8 cellular contexts compared by ENCODE assay signal in the genomic region with DNA sequence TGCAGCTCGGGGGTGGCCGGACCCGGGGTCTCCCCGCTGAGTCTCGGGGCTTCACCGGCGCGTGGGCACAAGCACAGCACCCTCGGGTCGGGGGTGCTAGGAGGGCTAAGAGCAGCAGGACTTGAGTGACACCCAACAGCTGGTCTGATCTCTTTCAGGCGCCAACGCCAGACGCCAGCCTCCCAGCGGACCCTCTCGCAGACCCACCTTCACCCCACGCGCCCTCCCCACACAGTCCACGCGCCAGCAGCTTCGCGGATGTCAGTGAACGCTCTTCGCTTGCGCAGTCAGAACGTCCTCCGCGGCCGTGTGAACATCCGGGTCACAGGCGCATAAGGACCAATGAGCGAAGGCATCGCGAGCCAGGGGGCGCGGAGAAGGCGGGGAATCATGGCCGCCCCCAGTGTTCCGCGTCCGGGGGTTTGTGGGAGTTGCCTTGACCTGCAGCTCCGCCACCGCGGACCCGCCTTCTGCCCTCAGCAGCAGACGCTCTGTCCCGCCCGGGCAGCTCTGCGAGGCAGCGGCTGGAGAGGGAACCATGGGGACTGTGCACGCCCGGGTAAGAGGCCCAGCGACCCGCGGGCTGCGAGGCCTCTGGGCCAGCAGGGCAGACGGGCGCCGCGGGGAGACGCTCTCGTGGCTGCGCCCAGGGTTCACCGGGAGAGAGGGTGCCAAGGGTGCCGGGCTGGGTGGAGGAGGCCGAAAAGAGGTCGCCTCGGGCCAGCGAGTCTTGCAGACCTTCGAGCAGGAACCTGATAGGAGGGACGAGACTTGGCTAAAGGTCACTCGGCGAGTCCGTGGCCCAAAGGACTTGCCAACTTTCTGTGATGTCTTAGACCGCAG. TPM values are rescaled to one million over a fixed set of nuclear protein-coding genes. Genes with fewer than 3 reads are reported as not detected.
DNase-seq lines count a peak whose midpoint lies in the region; ATAC-seq, FAIRE-seq and TF ChIP-seq lines count a peak whose summit lies in the region.

Gene SAMM50, plus strand, starts transcription at position 403 of the 843 bp plus-strand sequence. Its CDS starts 136 bp downstream, at position 539.

- FAIRE-seq in GM12891 (lab: Jason Lieb, UNC), result peak; percentile 99

- ATAC-seq in HG02798 (IDR thresholded peaks at IDR 0.05; ENCODE audit: poor library complexity, unreplicated experiment) (peak; percentile 97), T-helper 17 cell (peak; percentile 97)

- no peaks in the 10 kb centered on the region for H3K9me3 ChIP-seq in T-helper 17 cell (ENCODE audit: control insufficient read depth, low read length, poor library complexity, severe bottlenecking)
- no peaks in the 10 kb centered on the region for H3K9me3 ChIP-seq in left ventricle myocardium inferior (replicated peaks)
- H3K9me3 ChIP-seq in prostate gland, result no peaks in the 10 kb centered on the region

- H3K4me1 ChIP-seq in left ventricle myocardium inferior (peaks cover 41% of the 10 kb centered on the region), prostate gland (replicated peaks) (peaks cover 11% of the 10 kb centered on the region), urinary bladder (ENCODE audit: insufficient read depth) (peaks cover 4% of the 10 kb centered on the region)

- TF ChIP-seq POLR2A in GM12891 (IDR thresholded peaks at IDR 0.05; ENCODE audit: low read depth, low read length) (peak; percentile 97), prostate gland (IDR thresholded peaks at IDR 0.05) (peak; percentile 39)

- no peaks in the 10 kb centered on the region for H3K36me3 Mint-ChIP-seq in T-helper 17 cell (ENCODE audit: low read depth)

- DNase-seq in GM12891 (ENCODE audit: insufficient read length, low spot score) (peak; percentile 92), NCI-H1436 (lab: John Stamatoyannopoulos, UW) (peak; percentile 87), T-helper 17 cell (peak; percentile 81 to 86 (median 81)), amygdala (lab: John Stamatoyannopoulos, UW) (peak; percentile 54 to 96 (median 88)), left ventricle myocardium inferior (peak; percentile 93), prostate gland (ENCODE audit: low spot score) (peak; percentile 88)

- H3K27me3 Mint-ChIP-seq in T-helper 17 cell, result peaks cover 12% of the 10 kb centered on the region

- peak within 1 kb of the TSS; percentile 96 for H3K4me3 Mint-ChIP-seq in T-helper 17 cell

- H3K4me3 ChIP-seq in left ventricle myocardium inferior (peak within 1 kb of the TSS; percentile 98), prostate gland (peak within 1 kb of the TSS; percentile 75 to 94), urinary bladder (ENCODE audit: low read depth, low read length) (peak within 1 kb of the TSS; percentile 82)

- no peaks in the 10 kb centered on the region for H3K36me3 ChIP-seq in left ventricle myocardium inferior
- no peaks in the 10 kb centered on the region for H3K36me3 ChIP-seq in prostate gland
- H3K36me3 ChIP-seq in urinary bladder (ENCODE audit: insufficient read depth), result no peaks in the 10 kb centered on the region

- H3K27me3 ChIP-seq in left ventricle myocardium inferior (ENCODE audit: low read depth) (peaks cover 17% of the 10 kb centered on the region), prostate gland (replicated peaks; ENCODE audit: insufficient read depth) (no peaks in the 10 kb centered on the region)

- intact Hi-C loops in left ventricle myocardium inferior (cut with micrococcal nuclease), result no loop called here
- intact Hi-C loops in prostate gland (cut with DNase I), result no loop called here

- TF ChIP-seq CTCF in left ventricle myocardium inferior (IDR thresholded peaks at IDR 0.05; ENCODE audit: borderline replicate concordance) (no peak), prostate gland (IDR thresholded peaks at IDR 0.05) (peak in 1 of 4 experiments; percentile 15)

- H3K4me1 Mint-ChIP-seq in T-helper 17 cell, result peaks cover 35% of the 10 kb centered on the region

- peak within 1 kb of the TSS; percentile 96 for H3K27ac ChIP-seq in left ventricle myocardium inferior (replicated peaks)
- H3K27ac ChIP-seq in prostate gland, result peak within 1 kb of the TSS; percentile 63 to 72
- H3K27ac ChIP-seq in urinary bladder (ENCODE audit: low read depth), result peak within 1 kb of the TSS; percentile 77

- peak within 1 kb of the TSS; percentile 93 for H3K27ac Mint-ChIP-seq in T-helper 17 cell

- WGBS in prostate gland, result under 1% methylated on average over 60 of the region's 74 CpGs
- under 1% methylated on average over 74 of the region's 74 CpGs for WGBS in urinary bladder

TF ChIP-seq in GM12891, 5 proteins besides CTCF, POLR2A, EP300 and RAD21:
- TF ChIP-seq POU2F2 (IDR thresholded peaks at IDR 0.05; ENCODE audit: low read depth, low read length) (peak; percentile 84), PAX5 (IDR thresholded peaks at IDR 0.05; ENCODE audit: insufficient read depth, low read length, severe bottlenecking) (peak; percentile 16), SPI1 (IDR thresholded peaks at IDR 0.05; ENCODE audit: low read depth, low read length) (no peak), TAF1 (IDR thresholded peaks at IDR 0.05; ENCODE audit: low read depth, low read length) (peak; percentile 85; the same call in 1 of the 2 replicates), POLR2AphosphoS5 (IDR thresholded peaks at IDR 0.05; ENCODE audit: low read depth, low read length) (peak; percentile 97)

RNA-seq across cellular contexts. Expression of gene SAMM50, which starts in this region (rescaled TPM):
- polyA plus RNA-seq in GM12891 (2012; ENCODE audit: low read depth, missing spikeins), result 63.1 TPM
- 10 to 100 TPM; 24.8 to 26.0 TPM for total RNA-seq in T-helper 17 cell
- 72.0 TPM for total RNA-seq in left ventricle myocardium inferior
- total RNA-seq in prostate gland, result 10 to 100 TPM; 32.3 to 43.2 TPM
- 27.5 TPM for total RNA-seq in urinary bladder
- 34.3 TPM for polyA plus RNA-seq in urinary bladder

Comparison
In these comparisons a context has a peak if more than half of its experiments do, and no peak if none do; other contexts are left out.
1. Peak in every context shown above with its lines: DNase-seq, ATAC-seq, H3K4me3 ChIP-seq and H3K27ac ChIP-seq.